Comparison of ENCODE assay signal across 8 cellular contexts in the genomic region with DNA sequence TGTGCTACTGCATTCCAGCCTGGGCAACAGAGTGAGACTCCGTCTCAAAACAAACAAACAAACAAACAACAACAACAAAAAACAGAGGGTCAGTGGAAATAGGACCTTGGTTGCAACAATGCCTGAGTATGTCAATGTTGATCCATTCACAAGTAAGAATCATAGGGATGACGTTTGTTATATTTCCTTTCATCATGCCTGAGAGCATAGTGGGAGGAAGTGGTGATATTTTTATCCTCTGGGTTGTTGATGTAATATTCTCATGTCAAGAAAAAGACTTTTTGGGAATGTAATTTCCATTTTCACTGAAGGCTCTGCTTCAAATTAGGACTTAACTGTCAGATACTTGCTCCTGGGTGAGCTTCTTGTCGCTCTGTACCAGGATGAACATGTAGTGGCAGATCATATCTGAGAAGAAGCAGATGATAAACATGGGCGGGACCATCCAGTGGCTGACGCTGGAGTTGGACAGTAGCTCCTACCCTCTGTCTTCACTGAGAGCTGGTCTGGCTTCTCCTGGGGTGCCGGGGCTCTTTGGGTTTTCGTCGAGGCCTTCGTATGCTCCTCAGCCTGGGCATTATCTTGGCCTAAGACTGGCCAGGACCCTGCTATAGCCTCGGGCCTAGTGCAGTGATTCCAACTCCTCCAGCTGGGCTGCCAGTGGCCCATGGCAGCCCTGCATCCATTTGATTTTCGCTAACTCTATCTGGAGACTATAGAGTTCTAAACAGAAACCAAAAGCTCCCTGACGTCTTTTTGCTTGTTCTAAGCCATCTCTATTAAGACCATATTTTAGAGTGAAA. TPM values are rescaled to one million over a fixed set of nuclear protein-coding genes. Genes with fewer than 3 reads are reported as not detected.
A peak's percentile ranks its signal among the peaks of the same experiment; 100 is the strongest.
DNase-seq lines count a peak whose midpoint lies in the region; ATAC-seq lines count a peak whose summit lies in the region.

No MANE protein-coding gene starts in this region.

- in situ Hi-C loops in SK-MEL-5 (cut with HindIII; ENCODE audit: low pct_unique_long_range_greater_than_20kb, low sequenced_read_pairs): no loop called here

- DNase-seq in Daoy (ENCODE audit: low read depth): peak; percentile 7
- DNase-seq in SK-MEL-5 (ENCODE audit: low read depth, low spot score): peak; percentile 29
- peak; percentile 69 for DNase-seq in dedifferentiated amniotic fluid mesenchymal stem cell (ENCODE audit: extremely low spot score)
- peak; percentile 26 for DNase-seq in mucosa of gallbladder (ENCODE audit: low spot score)
- DNase-seq in SHP77 treated with DMSO at 0.1 percent for 48 hours (lab: John Stamatoyannopoulos, UW): no peak

- no peak for ATAC-seq in HG03139 (IDR thresholded peaks at IDR 0.05; ENCODE audit: unreplicated experiment)
- no peak for ATAC-seq in GM19467 (IDR thresholded peaks at IDR 0.05; ENCODE audit: unreplicated experiment)
- ATAC-seq in HG03095 (IDR thresholded peaks at IDR 0.05; ENCODE audit: unreplicated experiment): no peak

RNA-seq across cellular contexts. Expression of a gene that starts 19.6 kb away (rescaled TPM):
- total RNA-seq in Daoy (2014; rRNA removed; shearing (Covaris generic)): 44.7 and 47.4 TPM in 2 replicates
- 102 and 123 TPM in 2 replicates for total RNA-seq in SK-MEL-5 (2014; rRNA removed; shearing (Covaris generic))
- polyA plus RNA-seq in SK-MEL-5 (2015; cell fraction: cytosol; rRNA removed): 72.4 and 106 TPM in 2 replicates
- polyA plus RNA-seq in SK-MEL-5 (2015; cell fraction: nucleus; rRNA removed): 43.8 and 47.0 TPM in 2 replicates
- total RNA-seq in mucosa of gallbladder: 84.7 TPM

RNA-seq across cellular contexts. Expression of a gene that starts 58.2 kb away (rescaled TPM):
- total RNA-seq in Daoy (2014; rRNA removed; shearing (Covaris generic)): 3.7 and 8.5 TPM in 2 replicates
- 6.8 and 12.4 TPM in 2 replicates for total RNA-seq in SK-MEL-5 (2014; rRNA removed; shearing (Covaris generic))
- polyA plus RNA-seq in SK-MEL-5 (2015; cell fraction: cytosol; rRNA removed): 20.3 and 22.0 TPM in 2 replicates
- 15.0 and 15.2 TPM in 2 replicates for polyA plus RNA-seq in SK-MEL-5 (2015; cell fraction: nucleus; rRNA removed)
- 28.6 TPM for total RNA-seq in mucosa of gallbladder
